In genomic region chr17:19706791-19707727, GRCh38 we compare ENCODE assay signal across 1 cellular context.
TF ChIP-seq lines count a peak whose summit lies in the region.

No MANE protein-coding gene starts in this region.

TF ChIP-seq in HepG2, 621 proteins besides CTCF, POLR2A, EP300 and RAD21:
- TF ChIP-seq CCAR2 (optimal IDR thresholded peaks at IDR 0.05; ENCODE audit: low read depth, low read length) (no peak), RFXANK (CRISPR knock-in tag; IDR thresholded peaks at IDR 0.05) (no peak), NKX3-1 (CRISPR knock-in tag; IDR thresholded peaks at IDR 0.05) (no peak), ZFX (CRISPR knock-in tag; IDR thresholded peaks at IDR 0.05; ENCODE audit: low read depth) (peak; percentile 10; the same call in 1 of the 2 replicates), ZBTB10 (CRISPR knock-in tag; IDR thresholded peaks at IDR 0.05; ENCODE audit: borderline replicate concordance) (no peak), ZFP91 (CRISPR knock-in tag; IDR thresholded peaks at IDR 0.05; ENCODE audit: borderline replicate concordance) (0 out of 2 replicates have a peak, but pooled peaks have one; percentile 16), ZBTB14 (CRISPR knock-in tag; IDR thresholded peaks at IDR 0.05) (no peak), KDM5A (IDR thresholded peaks at IDR 0.05; ENCODE audit: borderline replicate concordance, low read length) (no peak), PHF5A (CRISPR knock-in tag; IDR thresholded peaks at IDR 0.05; ENCODE audit: low read depth, unreplicated experiment) (no peak), ZNF331 (CRISPR knock-in tag; IDR thresholded peaks at IDR 0.05) (no peak), ZNF224 (CRISPR knock-in tag; IDR thresholded peaks at IDR 0.05) (no peak), XRCC5 (optimal IDR thresholded peaks at IDR 0.05; ENCODE audit: low read length) (no peak), MEF2D (CRISPR knock-in tag; IDR thresholded peaks at IDR 0.05) (no peak), ARID5B (CRISPR knock-in tag; IDR thresholded peaks at IDR 0.05) (no peak), KDM5B (CRISPR knock-in tag; IDR thresholded peaks at IDR 0.05; ENCODE audit: borderline replicate concordance) (0 out of 2 replicates have a peak, but pooled peaks have one; percentile 8), HNF1B (CRISPR knock-in tag; IDR thresholded peaks at IDR 0.05) (no peak), ZNF350 (CRISPR knock-in tag; IDR thresholded peaks at IDR 0.05; ENCODE audit: borderline replicate concordance, low read depth) (no peak), ZNF143 (CRISPR knock-in tag; IDR thresholded peaks at IDR 0.05) (no peak), NFRKB (IDR thresholded peaks at IDR 0.05) (no peak), IRF1 (CRISPR knock-in tag; IDR thresholded peaks at IDR 0.05; ENCODE audit: low read depth) (no peak), ZFP36L1 (CRISPR knock-in tag; IDR thresholded peaks at IDR 0.05) (no peak)
